ENCODE assay signal across 1 cellular context in the genomic region with DNA sequence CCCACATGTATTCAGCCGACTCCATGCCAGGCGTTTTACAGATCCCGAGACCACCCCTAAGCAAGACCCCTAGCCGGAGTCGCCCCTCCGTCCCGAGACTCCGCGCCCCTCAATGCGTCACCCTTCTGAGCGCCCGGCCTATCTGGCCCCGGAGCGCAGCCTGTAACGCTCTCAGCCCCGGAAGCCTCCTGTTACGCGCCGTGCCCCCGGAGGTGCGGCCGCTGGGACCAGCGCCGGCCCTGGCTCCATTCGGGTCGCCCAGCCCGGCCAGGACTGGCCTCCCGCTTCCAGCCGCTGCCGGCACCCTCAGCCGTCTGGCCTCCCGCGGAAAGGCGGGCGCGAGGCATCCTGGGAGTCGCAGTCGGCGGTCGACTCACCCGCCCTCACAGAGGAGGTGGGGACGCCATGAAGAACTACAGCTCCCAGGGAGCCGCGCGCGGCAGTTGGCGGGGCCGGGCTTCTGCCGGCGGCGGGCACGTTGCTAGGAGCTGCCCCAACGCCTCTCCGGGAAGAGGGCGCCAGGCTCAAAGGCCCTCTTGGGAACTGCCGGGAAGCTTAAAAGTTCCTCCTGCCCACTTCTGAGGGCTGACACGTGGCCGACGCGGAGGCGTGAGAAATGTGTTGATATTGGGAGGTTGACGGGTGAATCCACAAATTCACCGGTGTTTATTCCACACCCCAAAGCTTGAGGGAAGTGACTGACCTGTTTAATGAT.
TF ChIP-seq lines count a peak whose summit lies in the region.

A gene with protein sequence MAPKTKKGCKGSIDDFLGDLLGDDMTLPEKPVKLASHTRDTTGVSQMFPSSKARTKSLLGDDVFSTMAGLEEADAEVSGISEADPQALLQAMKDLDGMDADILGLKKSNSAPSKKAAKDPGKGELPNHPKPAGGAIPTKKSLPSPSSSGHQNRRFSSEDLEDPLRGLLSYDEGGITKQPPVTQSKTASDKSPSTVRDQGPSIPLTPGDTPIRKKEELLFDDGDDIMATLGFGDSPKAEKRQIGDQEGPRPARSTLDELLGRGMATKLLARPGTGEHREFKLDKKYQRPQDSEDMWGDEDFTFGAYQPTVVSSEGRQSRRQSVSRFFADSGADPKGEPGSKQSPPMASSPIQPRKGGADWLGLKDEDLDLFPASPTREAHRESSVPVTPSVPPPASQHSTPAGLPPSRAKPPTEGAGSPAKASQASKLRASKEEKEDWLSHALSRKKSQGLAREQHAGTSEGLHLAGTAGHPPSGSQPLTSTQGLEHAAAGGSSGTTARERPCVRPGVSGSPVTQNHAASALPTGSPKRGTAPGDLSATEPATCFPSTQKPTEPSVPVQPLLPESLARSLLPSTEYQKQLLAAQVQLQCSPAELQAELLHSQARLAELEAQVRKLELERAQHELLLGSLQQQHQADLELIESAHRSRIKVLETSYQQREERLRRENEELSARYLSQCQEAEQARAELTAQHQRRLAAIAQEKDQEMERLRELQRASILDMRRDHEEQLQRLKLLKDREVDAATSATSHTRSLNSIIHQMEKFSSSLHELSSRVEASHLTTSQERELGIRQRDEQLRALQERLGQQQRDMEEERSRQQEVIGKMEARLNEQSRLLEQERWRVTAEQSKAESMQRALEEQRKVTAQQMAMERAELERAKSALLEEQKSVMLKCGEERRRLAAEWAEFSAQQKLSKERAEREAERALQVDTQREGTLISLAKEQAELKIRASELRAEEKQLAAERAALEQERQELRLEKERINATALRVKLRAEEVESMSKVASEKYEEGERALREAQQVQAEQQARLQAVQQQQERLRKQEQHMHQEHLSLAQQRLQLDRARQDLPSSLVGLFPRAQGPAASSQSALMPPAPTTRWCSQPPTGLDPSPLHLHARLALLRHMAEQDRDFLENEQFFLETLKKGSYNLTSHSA (minus strand): TSS at position 316 of the 715 bp plus-strand sequence. CDS start 2,893 bp downstream, outside the sequence.

TF ChIP-seq in K562, 482 proteins besides CTCF, POLR2A, EP300 and RAD21 (continued from another document and continues in another):
- TF ChIP-seq ZNF197 (CRISPR knock-in tag; IDR thresholded peaks at IDR 0.05; ENCODE audit: low read depth) (0 out of 2 replicates have a peak, but pooled peaks have one; percentile 59), FOXA3 (CRISPR knock-in tag; conservative IDR thresholded peaks at IDR 0.05 in 1 of 2, IDR thresholded peaks at IDR 0.05 in 1 of 2) (no peak), SAFB2 (IDR thresholded peaks at IDR 0.05; ENCODE audit: borderline replicate concordance, low read depth, low read length, severe bottlenecking) (no peak), ZNF134 (CRISPR knock-in tag; conservative IDR thresholded peaks at IDR 0.05) (no peak), HDAC8 (tag; IDR thresholded peaks at IDR 0.05) (no peak), BCOR (IDR thresholded peaks at IDR 0.05) (no peak), IRF2 (CRISPR knock-in tag; IDR thresholded peaks at IDR 0.05) (no peak), GABPB1 (CRISPR knock-in tag; IDR thresholded peaks at IDR 0.05) (peak; percentile 86), FOXM1 (IDR thresholded peaks at IDR 0.05; ENCODE audit: low read depth) (no peak), FOXM1 (CRISPR knock-in tag; IDR thresholded peaks at IDR 0.05; ENCODE audit: low read depth) (no peak; the same call in 1 of the 2 replicates), RBM22 (IDR thresholded peaks at IDR 0.05; ENCODE audit: low read depth, low read length, poor library complexity, severe bottlenecking) (peak; percentile 89), RAD51 (IDR thresholded peaks at IDR 0.05; ENCODE audit: borderline replicate concordance, low read depth) (no peak), ZFP1 (CRISPR knock-in tag; IDR thresholded peaks at IDR 0.05) (no peak), DMBX1 (CRISPR knock-in tag; IDR thresholded peaks at IDR 0.05; ENCODE audit: borderline replicate concordance) (peak; percentile 34; the same call in 1 of the 2 replicates), SLC30A9 (CRISPR knock-in tag; IDR thresholded peaks at IDR 0.05) (no peak), DIDO1 (tag; IDR thresholded peaks at IDR 0.05; ENCODE audit: low read depth) (no peak), HNRNPH1 (optimal IDR thresholded peaks at IDR 0.05; ENCODE audit: low read depth, low read length) (no peak), BMI1 (IDR thresholded peaks at IDR 0.05; ENCODE audit: low read length) (0 out of 2 replicates have a peak, but pooled peaks have one; percentile 43), FUS (optimal IDR thresholded peaks at IDR 0.05; ENCODE audit: low read depth, low read length) (peak; percentile 87), SAFB (IDR thresholded peaks at IDR 0.05; ENCODE audit: borderline replicate concordance, low read depth, low read length) (0 out of 2 replicates have a peak, but pooled peaks have one; percentile 37), ZNF165 (CRISPR knock-in tag; IDR thresholded peaks at IDR 0.05; ENCODE audit: borderline replicate concordance) (peak; percentile 82; the same call in 1 of the 2 replicates)
- TF ChIP-seq, protein P1, sequence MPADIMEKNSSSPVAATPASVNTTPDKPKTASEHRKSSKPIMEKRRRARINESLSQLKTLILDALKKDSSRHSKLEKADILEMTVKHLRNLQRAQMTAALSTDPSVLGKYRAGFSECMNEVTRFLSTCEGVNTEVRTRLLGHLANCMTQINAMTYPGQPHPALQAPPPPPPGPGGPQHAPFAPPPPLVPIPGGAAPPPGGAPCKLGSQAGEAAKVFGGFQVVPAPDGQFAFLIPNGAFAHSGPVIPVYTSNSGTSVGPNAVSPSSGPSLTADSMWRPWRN (IDR thresholded peaks at IDR 0.05; ENCODE audit: low read depth) = no peak
- TF ChIP-seq, protein P2, sequence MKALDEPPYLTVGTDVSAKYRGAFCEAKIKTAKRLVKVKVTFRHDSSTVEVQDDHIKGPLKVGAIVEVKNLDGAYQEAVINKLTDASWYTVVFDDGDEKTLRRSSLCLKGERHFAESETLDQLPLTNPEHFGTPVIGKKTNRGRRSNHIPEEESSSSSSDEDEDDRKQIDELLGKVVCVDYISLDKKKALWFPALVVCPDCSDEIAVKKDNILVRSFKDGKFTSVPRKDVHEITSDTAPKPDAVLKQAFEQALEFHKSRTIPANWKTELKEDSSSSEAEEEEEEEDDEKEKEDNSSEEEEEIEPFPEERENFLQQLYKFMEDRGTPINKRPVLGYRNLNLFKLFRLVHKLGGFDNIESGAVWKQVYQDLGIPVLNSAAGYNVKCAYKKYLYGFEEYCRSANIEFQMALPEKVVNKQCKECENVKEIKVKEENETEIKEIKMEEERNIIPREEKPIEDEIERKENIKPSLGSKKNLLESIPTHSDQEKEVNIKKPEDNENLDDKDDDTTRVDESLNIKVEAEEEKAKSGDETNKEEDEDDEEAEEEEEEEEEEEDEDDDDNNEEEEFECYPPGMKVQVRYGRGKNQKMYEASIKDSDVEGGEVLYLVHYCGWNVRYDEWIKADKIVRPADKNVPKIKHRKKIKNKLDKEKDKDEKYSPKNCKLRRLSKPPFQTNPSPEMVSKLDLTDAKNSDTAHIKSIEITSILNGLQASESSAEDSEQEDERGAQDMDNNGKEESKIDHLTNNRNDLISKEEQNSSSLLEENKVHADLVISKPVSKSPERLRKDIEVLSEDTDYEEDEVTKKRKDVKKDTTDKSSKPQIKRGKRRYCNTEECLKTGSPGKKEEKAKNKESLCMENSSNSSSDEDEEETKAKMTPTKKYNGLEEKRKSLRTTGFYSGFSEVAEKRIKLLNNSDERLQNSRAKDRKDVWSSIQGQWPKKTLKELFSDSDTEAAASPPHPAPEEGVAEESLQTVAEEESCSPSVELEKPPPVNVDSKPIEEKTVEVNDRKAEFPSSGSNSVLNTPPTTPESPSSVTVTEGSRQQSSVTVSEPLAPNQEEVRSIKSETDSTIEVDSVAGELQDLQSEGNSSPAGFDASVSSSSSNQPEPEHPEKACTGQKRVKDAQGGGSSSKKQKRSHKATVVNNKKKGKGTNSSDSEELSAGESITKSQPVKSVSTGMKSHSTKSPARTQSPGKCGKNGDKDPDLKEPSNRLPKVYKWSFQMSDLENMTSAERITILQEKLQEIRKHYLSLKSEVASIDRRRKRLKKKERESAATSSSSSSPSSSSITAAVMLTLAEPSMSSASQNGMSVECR (CRISPR knock-in tag; IDR thresholded peaks at IDR 0.05) = peak; percentile 93
- TF ChIP-seq, protein P3, sequence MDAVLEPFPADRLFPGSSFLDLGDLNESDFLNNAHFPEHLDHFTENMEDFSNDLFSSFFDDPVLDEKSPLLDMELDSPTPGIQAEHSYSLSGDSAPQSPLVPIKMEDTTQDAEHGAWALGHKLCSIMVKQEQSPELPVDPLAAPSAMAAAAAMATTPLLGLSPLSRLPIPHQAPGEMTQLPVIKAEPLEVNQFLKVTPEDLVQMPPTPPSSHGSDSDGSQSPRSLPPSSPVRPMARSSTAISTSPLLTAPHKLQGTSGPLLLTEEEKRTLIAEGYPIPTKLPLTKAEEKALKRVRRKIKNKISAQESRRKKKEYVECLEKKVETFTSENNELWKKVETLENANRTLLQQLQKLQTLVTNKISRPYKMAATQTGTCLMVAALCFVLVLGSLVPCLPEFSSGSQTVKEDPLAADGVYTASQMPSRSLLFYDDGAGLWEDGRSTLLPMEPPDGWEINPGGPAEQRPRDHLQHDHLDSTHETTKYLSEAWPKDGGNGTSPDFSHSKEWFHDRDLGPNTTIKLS (IDR thresholded peaks at IDR 0.05; ENCODE audit: borderline replicate concordance, low read depth) = peak; percentile 84
- TF ChIP-seq, protein P4, sequence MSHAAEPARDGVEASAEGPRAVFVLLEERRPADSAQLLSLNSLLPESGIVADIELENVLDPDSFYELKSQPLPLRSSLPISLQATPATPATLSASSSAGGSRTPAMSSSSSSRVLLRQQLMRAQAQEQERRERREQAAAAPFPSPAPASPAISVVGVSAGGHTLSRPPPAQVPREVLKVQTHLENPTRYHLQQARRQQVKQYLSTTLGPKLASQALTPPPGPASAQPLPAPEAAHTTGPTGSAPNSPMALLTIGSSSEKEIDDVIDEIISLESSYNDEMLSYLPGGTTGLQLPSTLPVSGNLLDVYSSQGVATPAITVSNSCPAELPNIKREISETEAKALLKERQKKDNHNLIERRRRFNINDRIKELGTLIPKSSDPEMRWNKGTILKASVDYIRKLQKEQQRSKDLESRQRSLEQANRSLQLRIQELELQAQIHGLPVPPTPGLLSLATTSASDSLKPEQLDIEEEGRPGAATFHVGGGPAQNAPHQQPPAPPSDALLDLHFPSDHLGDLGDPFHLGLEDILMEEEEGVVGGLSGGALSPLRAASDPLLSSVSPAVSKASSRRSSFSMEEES (CRISPR knock-in tag; IDR thresholded peaks at IDR 0.05) = no peak
- TF ChIP-seq, protein P5, sequence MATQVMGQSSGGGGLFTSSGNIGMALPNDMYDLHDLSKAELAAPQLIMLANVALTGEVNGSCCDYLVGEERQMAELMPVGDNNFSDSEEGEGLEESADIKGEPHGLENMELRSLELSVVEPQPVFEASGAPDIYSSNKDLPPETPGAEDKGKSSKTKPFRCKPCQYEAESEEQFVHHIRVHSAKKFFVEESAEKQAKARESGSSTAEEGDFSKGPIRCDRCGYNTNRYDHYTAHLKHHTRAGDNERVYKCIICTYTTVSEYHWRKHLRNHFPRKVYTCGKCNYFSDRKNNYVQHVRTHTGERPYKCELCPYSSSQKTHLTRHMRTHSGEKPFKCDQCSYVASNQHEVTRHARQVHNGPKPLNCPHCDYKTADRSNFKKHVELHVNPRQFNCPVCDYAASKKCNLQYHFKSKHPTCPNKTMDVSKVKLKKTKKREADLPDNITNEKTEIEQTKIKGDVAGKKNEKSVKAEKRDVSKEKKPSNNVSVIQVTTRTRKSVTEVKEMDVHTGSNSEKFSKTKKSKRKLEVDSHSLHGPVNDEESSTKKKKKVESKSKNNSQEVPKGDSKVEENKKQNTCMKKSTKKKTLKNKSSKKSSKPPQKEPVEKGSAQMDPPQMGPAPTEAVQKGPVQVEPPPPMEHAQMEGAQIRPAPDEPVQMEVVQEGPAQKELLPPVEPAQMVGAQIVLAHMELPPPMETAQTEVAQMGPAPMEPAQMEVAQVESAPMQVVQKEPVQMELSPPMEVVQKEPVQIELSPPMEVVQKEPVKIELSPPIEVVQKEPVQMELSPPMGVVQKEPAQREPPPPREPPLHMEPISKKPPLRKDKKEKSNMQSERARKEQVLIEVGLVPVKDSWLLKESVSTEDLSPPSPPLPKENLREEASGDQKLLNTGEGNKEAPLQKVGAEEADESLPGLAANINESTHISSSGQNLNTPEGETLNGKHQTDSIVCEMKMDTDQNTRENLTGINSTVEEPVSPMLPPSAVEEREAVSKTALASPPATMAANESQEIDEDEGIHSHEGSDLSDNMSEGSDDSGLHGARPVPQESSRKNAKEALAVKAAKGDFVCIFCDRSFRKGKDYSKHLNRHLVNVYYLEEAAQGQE (CRISPR knock-in tag; IDR thresholded peaks at IDR 0.05; ENCODE audit: low read depth) = peak; percentile 80; the same call in 1 of the 2 replicates
- TF ChIP-seq, protein P6, sequence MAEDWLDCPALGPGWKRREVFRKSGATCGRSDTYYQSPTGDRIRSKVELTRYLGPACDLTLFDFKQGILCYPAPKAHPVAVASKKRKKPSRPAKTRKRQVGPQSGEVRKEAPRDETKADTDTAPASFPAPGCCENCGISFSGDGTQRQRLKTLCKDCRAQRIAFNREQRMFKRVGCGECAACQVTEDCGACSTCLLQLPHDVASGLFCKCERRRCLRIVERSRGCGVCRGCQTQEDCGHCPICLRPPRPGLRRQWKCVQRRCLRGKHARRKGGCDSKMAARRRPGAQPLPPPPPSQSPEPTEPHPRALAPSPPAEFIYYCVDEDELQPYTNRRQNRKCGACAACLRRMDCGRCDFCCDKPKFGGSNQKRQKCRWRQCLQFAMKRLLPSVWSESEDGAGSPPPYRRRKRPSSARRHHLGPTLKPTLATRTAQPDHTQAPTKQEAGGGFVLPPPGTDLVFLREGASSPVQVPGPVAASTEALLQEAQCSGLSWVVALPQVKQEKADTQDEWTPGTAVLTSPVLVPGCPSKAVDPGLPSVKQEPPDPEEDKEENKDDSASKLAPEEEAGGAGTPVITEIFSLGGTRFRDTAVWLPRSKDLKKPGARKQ (CRISPR knock-in tag; IDR thresholded peaks at IDR 0.05) = no peak
- TF ChIP-seq, protein P7, sequence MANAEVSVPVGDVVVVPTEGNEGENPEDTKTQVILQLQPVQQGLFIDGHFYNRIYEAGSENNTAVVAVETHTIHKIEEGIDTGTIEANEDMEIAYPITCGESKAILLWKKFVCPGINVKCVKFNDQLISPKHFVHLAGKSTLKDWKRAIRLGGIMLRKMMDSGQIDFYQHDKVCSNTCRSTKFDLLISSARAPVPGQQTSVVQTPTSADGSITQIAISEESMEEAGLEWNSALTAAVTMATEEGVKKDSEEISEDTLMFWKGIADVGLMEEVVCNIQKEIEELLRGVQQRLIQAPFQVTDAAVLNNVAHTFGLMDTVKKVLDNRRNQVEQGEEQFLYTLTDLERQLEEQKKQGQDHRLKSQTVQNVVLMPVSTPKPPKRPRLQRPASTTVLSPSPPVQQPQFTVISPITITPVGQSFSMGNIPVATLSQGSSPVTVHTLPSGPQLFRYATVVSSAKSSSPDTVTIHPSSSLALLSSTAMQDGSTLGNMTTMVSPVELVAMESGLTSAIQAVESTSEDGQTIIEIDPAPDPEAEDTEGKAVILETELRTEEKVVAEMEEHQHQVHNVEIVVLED (CRISPR knock-in tag; IDR thresholded peaks at IDR 0.05) = peak; percentile 62
